1 cellular context compared by ENCODE assay signal in the genomic region with DNA sequence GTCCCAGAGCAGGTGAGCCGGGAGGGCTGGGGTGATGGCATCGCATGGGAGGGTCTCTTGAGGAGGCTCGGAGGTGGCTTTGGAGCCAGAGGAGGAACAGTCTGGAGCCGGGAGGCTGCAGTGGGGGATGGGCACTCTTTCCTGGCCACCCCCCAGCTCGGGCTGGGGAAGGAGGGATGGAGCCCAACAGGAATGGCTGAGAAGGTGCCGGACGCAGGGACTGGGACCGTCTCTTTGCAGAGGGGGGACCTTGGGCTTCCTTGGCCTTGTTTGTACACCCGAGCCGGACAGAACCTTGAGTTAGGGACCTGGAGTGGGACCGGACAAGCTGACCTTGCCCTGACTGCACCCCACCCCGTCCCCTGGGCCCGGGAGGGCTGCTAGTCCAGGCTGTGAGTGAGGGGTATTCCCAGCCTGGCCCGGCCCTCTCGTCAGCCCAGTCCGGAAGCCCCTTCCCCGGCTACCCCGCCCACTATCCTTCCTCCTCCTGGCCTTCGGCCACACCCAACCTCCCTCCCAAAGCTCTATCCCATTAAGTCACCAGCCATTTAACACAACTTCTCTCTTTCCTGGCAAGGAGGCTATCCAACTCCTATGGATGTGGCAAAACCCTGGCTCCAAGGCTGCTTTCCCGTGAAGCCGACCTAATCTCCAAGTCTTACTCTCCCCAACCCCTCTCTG.
TF ChIP-seq lines count a peak whose summit lies in the region.

No MANE protein-coding gene starts in this region.

TF ChIP-seq in K562, 482 proteins besides CTCF, POLR2A, EP300 and RAD21 (continued from another document):
- TF ChIP-seq, protein P1, sequence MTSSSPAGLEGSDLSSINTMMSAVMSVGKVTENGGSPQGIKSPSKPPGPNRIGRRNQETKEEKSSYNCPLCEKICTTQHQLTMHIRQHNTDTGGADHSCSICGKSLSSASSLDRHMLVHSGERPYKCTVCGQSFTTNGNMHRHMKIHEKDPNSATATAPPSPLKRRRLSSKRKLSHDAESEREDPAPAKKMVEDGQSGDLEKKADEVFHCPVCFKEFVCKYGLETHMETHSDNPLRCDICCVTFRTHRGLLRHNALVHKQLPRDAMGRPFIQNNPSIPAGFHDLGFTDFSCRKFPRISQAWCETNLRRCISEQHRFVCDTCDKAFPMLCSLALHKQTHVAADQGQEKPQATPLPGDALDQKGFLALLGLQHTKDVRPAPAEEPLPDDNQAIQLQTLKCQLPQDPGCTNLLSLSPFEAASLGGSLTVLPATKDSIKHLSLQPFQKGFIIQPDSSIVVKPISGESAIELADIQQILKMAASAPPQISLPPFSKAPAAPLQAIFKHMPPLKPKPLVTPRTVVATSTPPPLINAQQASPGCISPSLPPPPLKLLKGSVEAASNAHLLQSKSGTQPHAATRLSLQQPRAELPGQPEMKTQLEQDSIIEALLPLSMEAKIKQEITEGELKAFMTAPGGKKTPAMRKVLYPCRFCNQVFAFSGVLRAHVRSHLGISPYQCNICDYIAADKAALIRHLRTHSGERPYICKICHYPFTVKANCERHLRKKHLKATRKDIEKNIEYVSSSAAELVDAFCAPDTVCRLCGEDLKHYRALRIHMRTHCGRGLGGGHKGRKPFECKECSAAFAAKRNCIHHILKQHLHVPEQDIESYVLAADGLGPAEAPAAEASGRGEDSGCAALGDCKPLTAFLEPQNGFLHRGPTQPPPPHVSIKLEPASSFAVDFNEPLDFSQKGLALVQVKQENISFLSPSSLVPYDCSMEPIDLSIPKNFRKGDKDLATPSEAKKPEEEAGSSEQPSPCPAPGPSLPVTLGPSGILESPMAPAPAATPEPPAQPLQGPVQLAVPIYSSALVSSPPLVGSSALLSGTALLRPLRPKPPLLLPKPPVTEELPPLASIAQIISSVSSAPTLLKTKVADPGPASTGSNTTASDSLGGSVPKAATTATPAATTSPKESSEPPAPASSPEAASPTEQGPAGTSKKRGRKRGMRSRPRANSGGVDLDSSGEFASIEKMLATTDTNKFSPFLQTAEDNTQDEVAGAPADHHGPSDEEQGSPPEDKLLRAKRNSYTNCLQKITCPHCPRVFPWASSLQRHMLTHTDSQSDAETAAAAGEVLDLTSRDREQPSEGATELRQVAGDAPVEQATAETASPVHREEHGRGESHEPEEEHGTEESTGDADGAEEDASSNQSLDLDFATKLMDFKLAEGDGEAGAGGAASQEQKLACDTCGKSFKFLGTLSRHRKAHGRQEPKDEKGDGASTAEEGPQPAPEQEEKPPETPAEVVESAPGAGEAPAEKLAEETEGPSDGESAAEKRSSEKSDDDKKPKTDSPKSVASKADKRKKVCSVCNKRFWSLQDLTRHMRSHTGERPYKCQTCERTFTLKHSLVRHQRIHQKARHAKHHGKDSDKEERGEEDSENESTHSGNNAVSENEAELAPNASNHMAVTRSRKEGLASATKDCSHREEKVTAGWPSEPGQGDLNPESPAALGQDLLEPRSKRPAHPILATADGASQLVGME (CRISPR knock-in tag; IDR thresholded peaks at IDR 0.05) = peak; percentile 78
- TF ChIP-seq, protein P2, sequence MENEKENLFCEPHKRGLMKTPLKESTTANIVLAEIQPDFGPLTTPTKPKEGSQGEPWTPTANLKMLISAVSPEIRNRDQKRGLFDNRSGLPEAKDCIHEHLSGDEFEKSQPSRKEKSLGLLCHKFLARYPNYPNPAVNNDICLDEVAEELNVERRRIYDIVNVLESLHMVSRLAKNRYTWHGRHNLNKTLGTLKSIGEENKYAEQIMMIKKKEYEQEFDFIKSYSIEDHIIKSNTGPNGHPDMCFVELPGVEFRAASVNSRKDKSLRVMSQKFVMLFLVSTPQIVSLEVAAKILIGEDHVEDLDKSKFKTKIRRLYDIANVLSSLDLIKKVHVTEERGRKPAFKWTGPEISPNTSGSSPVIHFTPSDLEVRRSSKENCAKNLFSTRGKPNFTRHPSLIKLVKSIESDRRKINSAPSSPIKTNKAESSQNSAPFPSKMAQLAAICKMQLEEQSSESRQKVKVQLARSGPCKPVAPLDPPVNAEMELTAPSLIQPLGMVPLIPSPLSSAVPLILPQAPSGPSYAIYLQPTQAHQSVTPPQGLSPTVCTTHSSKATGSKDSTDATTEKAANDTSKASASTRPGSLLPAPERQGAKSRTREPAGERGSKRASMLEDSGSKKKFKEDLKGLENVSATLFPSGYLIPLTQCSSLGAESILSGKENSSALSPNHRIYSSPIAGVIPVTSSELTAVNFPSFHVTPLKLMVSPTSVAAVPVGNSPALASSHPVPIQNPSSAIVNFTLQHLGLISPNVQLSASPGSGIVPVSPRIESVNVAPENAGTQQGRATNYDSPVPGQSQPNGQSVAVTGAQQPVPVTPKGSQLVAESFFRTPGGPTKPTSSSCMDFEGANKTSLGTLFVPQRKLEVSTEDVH (IDR thresholded peaks at IDR 0.05; ENCODE audit: low read depth, partially characterized antibody) = no peak
- TF ChIP-seq NFIC (IDR thresholded peaks at IDR 0.05) (peak; percentile 58), POLR2B (IDR thresholded peaks at IDR 0.05; ENCODE audit: low read depth, partially characterized antibody) (peak; percentile 66), CCAR2 (IDR thresholded peaks at IDR 0.05; ENCODE audit: low read depth, low read length) (no peak), EP400 (IDR thresholded peaks at IDR 0.05) (peak; percentile 59; the same call in 1 of the 2 replicates), ZFX (CRISPR knock-in tag; IDR thresholded peaks at IDR 0.05) (peak; percentile 40), TAF1 (IDR thresholded peaks at IDR 0.05; ENCODE audit: control insufficient read depth, extremely low read depth, insufficient read depth, low read length, severe bottlenecking) (no peak), FOXK2 (conservative IDR thresholded peaks at IDR 0.05 in 1 of 2, IDR thresholded peaks at IDR 0.05 in 1 of 2; ENCODE audit: low read depth in 2 of 2) (0 out of 4 replicates have a peak, but pooled peaks of 1 of the 2 experiments have one; percentile 2), EHMT2 (IDR thresholded peaks at IDR 0.05) (0 out of 2 replicates have a peak, but pooled peaks have one; percentile 27), FUS (optimal IDR thresholded peaks at IDR 0.05; ENCODE audit: low read depth, low read length) (no peak), MTA1 (IDR thresholded peaks at IDR 0.05; ENCODE audit: borderline replicate concordance) (no peak), ZNF766 (CRISPR knock-in tag; conservative IDR thresholded peaks at IDR 0.05) (peak; percentile 19; the same call in 1 of the 2 replicates), NBN (IDR thresholded peaks at IDR 0.05; ENCODE audit: low read depth) (0 out of 2 replicates have a peak, but pooled peaks have one; percentile 24)
- TF ChIP-seq, protein P3, sequence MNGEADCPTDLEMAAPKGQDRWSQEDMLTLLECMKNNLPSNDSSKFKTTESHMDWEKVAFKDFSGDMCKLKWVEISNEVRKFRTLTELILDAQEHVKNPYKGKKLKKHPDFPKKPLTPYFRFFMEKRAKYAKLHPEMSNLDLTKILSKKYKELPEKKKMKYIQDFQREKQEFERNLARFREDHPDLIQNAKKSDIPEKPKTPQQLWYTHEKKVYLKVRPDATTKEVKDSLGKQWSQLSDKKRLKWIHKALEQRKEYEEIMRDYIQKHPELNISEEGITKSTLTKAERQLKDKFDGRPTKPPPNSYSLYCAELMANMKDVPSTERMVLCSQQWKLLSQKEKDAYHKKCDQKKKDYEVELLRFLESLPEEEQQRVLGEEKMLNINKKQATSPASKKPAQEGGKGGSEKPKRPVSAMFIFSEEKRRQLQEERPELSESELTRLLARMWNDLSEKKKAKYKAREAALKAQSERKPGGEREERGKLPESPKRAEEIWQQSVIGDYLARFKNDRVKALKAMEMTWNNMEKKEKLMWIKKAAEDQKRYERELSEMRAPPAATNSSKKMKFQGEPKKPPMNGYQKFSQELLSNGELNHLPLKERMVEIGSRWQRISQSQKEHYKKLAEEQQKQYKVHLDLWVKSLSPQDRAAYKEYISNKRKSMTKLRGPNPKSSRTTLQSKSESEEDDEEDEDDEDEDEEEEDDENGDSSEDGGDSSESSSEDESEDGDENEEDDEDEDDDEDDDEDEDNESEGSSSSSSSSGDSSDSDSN (IDR thresholded peaks at IDR 0.05; ENCODE audit: borderline replicate concordance in 1 of 2, low read depth in 2 of 2, low read length in 2 of 2) = peak in 1 of 2 experiments; percentile 65; a peak in 1 of 4 replicates
- TF ChIP-seq, protein P4, sequence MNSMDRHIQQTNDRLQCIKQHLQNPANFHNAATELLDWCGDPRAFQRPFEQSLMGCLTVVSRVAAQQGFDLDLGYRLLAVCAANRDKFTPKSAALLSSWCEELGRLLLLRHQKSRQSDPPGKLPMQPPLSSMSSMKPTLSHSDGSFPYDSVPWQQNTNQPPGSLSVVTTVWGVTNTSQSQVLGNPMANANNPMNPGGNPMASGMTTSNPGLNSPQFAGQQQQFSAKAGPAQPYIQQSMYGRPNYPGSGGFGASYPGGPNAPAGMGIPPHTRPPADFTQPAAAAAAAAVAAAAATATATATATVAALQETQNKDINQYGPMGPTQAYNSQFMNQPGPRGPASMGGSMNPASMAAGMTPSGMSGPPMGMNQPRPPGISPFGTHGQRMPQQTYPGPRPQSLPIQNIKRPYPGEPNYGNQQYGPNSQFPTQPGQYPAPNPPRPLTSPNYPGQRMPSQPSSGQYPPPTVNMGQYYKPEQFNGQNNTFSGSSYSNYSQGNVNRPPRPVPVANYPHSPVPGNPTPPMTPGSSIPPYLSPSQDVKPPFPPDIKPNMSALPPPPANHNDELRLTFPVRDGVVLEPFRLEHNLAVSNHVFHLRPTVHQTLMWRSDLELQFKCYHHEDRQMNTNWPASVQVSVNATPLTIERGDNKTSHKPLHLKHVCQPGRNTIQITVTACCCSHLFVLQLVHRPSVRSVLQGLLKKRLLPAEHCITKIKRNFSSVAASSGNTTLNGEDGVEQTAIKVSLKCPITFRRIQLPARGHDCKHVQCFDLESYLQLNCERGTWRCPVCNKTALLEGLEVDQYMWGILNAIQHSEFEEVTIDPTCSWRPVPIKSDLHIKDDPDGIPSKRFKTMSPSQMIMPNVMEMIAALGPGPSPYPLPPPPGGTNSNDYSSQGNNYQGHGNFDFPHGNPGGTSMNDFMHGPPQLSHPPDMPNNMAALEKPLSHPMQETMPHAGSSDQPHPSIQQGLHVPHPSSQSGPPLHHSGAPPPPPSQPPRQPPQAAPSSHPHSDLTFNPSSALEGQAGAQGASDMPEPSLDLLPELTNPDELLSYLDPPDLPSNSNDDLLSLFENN (IDR thresholded peaks at IDR 0.05; ENCODE audit: low read depth in 2 of 2, low read length in 2 of 2) = no peak
TF ChIP-seq in K562: peak in this region for 49.
